In the genomic region with DNA sequence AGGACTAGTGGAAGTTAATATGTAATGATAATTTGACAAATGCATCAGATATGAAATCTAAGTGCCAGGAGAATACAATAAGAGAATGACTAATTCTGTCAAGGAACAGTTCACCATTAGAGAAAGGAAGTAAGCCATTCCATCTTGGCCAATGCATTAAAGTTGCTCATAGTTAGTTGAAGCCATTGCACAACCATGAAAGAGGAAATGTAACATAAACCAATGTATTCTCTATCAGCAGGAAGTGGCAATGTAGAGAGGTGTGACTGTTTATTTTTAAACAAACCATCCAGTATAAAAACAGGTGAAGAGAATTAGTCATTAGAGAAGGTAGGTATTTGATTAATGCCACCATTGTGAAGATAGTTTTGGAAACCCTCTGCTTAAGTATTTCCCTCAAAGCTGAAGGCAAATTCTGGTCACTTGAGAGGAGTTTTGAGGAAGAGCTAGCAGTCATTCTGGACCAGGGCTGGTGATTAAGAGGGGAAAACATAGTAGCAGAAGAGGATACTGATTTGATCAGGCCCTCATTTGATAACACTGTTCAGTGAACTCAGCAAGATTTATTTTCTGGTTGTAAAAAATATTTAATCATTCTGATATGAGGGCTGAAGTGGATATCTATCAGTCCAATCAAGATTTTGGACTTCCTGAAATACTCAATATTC, we compare ENCODE assay signal across 8 cellular contexts. TPM values are rescaled to one million over a fixed set of nuclear protein-coding genes. Genes with fewer than 3 reads are reported as not detected.
A peak's percentile ranks its signal among the peaks of the same experiment; 100 is the strongest.
DNase-seq lines count a peak whose midpoint lies in the region; ATAC-seq, FAIRE-seq and TF ChIP-seq lines count a peak whose summit lies in the region.

No MANE protein-coding gene starts in this region.

- FAIRE-seq in small intestine (lab: Jason Lieb, UNC) (peak; percentile 26), GM12892 (lab: Jason Lieb, UNC) (no peak)

- H3K4me1 Mint-ChIP-seq in activated CD8-positive, alpha-beta memory T cell treated with anti-CD3 and anti-CD28 coated beads, Interleukin-2, amount 10 ng/mL, durations not matched to agents 7 days and 5 days = peaks cover 21% of the 10 kb centered on the region

- H3K27me3 ChIP-seq in small intestine (ENCODE audit: control insufficient read depth in 2 of 2, insufficient read depth in 2 of 2, low read length in 2 of 2) = no peaks in the 10 kb centered on the region

- CTCF ChIA-PET in activated CD8-positive, alpha-beta memory T cell treated with anti-CD3 and anti-CD28 coated beads, Interleukin-2, amount 10 ng/mL, durations not matched to agents 7 days and 5 days (lab: Charles Lee) = interaction anchor here (1.0 to 2.6 kb wide), 4 partner anchors 8 to 82 kb away, joined by 3 to 16 read pairs (median 4); a partner anchor contains a TSS

- H3K36me3 ChIP-seq in small intestine (ENCODE audit: control insufficient read depth in 2 of 2, insufficient read depth in 2 of 2, low read length in 2 of 2) = no peaks in the 10 kb centered on the region

- no peak for TF ChIP-seq CTCF in choroid plexus epithelial cell (conservative IDR thresholded peaks at IDR 0.05; ENCODE audit: low read depth, low read length)

- no peak overlapping the region for H3K4me3 ChIP-seq in choroid plexus epithelial cell (ENCODE audit: low read depth, low read length)
- no peak overlapping the region for H3K4me3 ChIP-seq in small intestine (ENCODE audit: low read depth in 1 of 2, low read length in 2 of 2)

- no peak for TF ChIP-seq POLR2A in GM12892 (IDR thresholded peaks at IDR 0.05; ENCODE audit: low read depth, low read length)

- peaks cover 7% of the 10 kb centered on the region for H3K36me3 Mint-ChIP-seq in activated CD8-positive, alpha-beta memory T cell treated with anti-CD3 and anti-CD28 coated beads, Interleukin-2, amount 10 ng/mL, durations not matched to agents 7 days and 5 days

- peak overlapping the region; percentile 84 for H3K27ac Mint-ChIP-seq in activated CD8-positive, alpha-beta memory T cell treated with anti-CD3 and anti-CD28 coated beads, Interleukin-2, amount 10 ng/mL, durations not matched to agents 7 days and 5 days

- no peak for DNase-seq in activated CD8-positive, alpha-beta memory T cell treated with anti-CD3 and anti-CD28 coated beads, Interleukin-2, amount 10 ng/mL, durations not matched to agents 7 days and 5 days
- DNase-seq in activated CD8-positive, alpha-beta memory T cell treated with anti-CD3 and anti-CD28 coated beads for 24 hours = no peak
- DNase-seq in NCI-H226 = peak; percentile 95
- DNase-seq in choroid plexus epithelial cell (ENCODE audit: low read depth) = peak; percentile 77
- DNase-seq in small intestine = peak; percentile 96
- no peak for DNase-seq in hippocampal formation (lab: John Stamatoyannopoulos, UW)
- no peak for DNase-seq in GM12892 (ENCODE audit: insufficient read length)
- no peak for DNase-seq in AG20443 (ENCODE audit: low spot score)

- no peaks in the 10 kb centered on the region for H3K9me3 Mint-ChIP-seq in activated CD8-positive, alpha-beta memory T cell treated with anti-CD3 and anti-CD28 coated beads, Interleukin-2, amount 10 ng/mL, durations not matched to agents 7 days and 5 days (ENCODE audit: low read depth)

- peaks cover 6 to 7% of the 10 kb centered on the region in 2 donors for H3K4me1 ChIP-seq in small intestine (ENCODE audit: control insufficient read depth in 2 of 2, insufficient read depth in 1 of 2, low read depth in 1 of 2, low read length in 1 of 2)

- peak overlapping the region; percentile 72 to 82 for H3K27ac ChIP-seq in small intestine (ENCODE audit: low read depth in 1 of 2, low read length in 1 of 2)

- H3K27me3 Mint-ChIP-seq in activated CD8-positive, alpha-beta memory T cell treated with anti-CD3 and anti-CD28 coated beads, Interleukin-2, amount 10 ng/mL, durations not matched to agents 7 days and 5 days = no peaks in the 10 kb centered on the region

- no peak overlapping the region for H3K4me3 Mint-ChIP-seq in activated CD8-positive, alpha-beta memory T cell treated with anti-CD3 and anti-CD28 coated beads, Interleukin-2, amount 10 ng/mL, durations not matched to agents 7 days and 5 days

- peak; percentile 89 for ATAC-seq in activated CD8-positive, alpha-beta memory T cell treated with anti-CD3 and anti-CD28 coated beads, Interleukin-2, amount 10 ng/mL, durations not matched to agents 7 days and 5 days

- no peaks in the 10 kb centered on the region for H3K9me3 ChIP-seq in small intestine (ENCODE audit: control insufficient read depth, low read depth)

RNA-seq across cellular contexts. Expression of a gene that starts 10.8 kb away (rescaled TPM):
- total RNA-seq in activated CD8-positive, alpha-beta memory T cell treated with anti-CD3 and anti-CD28 coated beads, Interleukin-2, amount 10 ng/mL, durations not matched to agents 7 days and 5 days = 100 to 1,000 TPM; 382 to 422 TPM
- polyA plus RNA-seq in small intestine = 1,000 to 10,000 TPM; 1,129 to 2,583 (median 1,917) TPM
- 79.4 TPM for polyA plus RNA-seq in GM12892 (2012; ENCODE audit: missing spikeins)

Comparison
In these comparisons a context has a peak if more than half of its experiments do, and no peak if none do; other contexts are left out.
1. DNase-seq: peak in NCI-H226 (single experiment), choroid plexus epithelial cell (single experiment) and small intestine (single experiment); none in activated CD8-positive, alpha-beta memory T cell treated with anti-CD3 and anti-CD28 coated beads, Interleukin-2, amount 10 ng/mL, durations not matched to agents 7 days and 5 days (single experiment), activated CD8-positive, alpha-beta memory T cell treated with anti-CD3 and anti-CD28 coated beads for 24 hours (single experiment), hippocampal formation (0 of 2), GM12892 (single experiment) and AG20443 (single experiment).